Comparison of ENCODE assay signal across 19 cellular contexts in genomic region chr9:126171641-126172040, GRCh38.
"Had no signal": no experiment of that assay in that cellular context is flagged by ENCODE, and none has a peak within 500 bp of the region (broad histone marks: within the 10 kb centered on the region; RNA-seq: fewer than 3 reads in every experiment).

No MANE protein-coding gene starts in this region.

- DNase-seq: IMR-90, Karpas-422, KG1, MG63, NCI-H1092, NCI-H1105 treated with DMSO at 0.1 percent for 48 hours, NCI-H1417 treated with DMSO at 0.1 percent for 48 hours, NCI-H146, NCI-H1694 treated with DMSO at 0.1 percent for 48 hours, NCI-H1930, NCI-H2081, NCI-H2107, NCI-H2227 treated with DMSO at 0.1 percent for 48 hours, NCI-H524 treated with DMSO at 0.1 percent for 48 hours, NCI-H69, NCI-H774, RPMI8226, SHP77, SK-N-SH had no signal
